17 cellular contexts compared by ENCODE assay signal in the genomic region with DNA sequence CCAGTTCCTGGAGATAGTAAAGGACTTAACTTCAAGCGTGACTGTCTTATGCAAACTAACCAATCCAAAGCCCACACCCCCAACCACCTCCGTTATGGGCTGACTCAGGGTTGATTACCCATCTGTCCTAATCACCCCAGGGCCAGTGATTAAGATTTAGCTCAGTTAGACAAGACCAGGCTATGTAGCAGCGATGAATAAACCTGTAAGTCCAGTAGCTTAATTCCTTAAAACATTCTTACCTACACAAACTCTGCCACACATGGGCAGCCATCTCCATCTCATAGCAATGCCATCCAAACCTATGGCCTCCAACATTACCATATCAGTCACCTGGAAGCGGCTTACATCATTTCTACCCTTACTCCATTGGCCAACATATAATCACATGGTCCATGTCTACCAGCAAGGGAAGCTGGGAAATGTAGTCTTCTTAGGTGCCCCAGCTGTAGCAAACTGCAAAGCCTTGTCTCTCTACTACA.
DNase-seq lines count a peak whose midpoint lies in the region; ATAC-seq, FAIRE-seq and TF ChIP-seq lines count a peak whose summit lies in the region.
"Had no signal": no experiment of that assay in that cellular context is flagged by ENCODE, and none has a peak within 500 bp of the region (broad histone marks: within the 10 kb centered on the region; RNA-seq: fewer than 3 reads in every experiment).

No MANE protein-coding gene starts in this region.

- no peak for TF ChIP-seq CTCF in HCT116 (IDR thresholded peaks at IDR 0.05 in 2 of 3, conservative IDR thresholded peaks at IDR 0.05 in 1 of 3; ENCODE audit: borderline replicate concordance in 1 of 3, insufficient read depth in 1 of 3, low read depth in 2 of 3, low read length in 2 of 3)
- no peak for TF ChIP-seq CTCF in bronchial epithelial cell (IDR thresholded peaks at IDR 0.05; ENCODE audit: insufficient read depth, low read length, severe bottlenecking)

- no peaks in the 10 kb centered on the region for H3K79me2 ChIP-seq in HCT116 (ENCODE audit: insufficient read depth, low read length)

- CTCF ChIA-PET in HCT116 (lab: Charles Lee) = no interaction called here

- no peak overlapping the region for H3K4me2 ChIP-seq in HCT116 (ENCODE audit: low read length)
- H3K4me2 ChIP-seq: BLaER1 had no signal

- H3K36me3 ChIP-seq in HCT116 (ENCODE audit: control insufficient read depth in 1 of 2, insufficient read depth in 2 of 2, low read length in 2 of 2) = no peaks in the 10 kb centered on the region
- no peaks in the 10 kb centered on the region for H3K36me3 ChIP-seq in bronchial epithelial cell (ENCODE audit: control insufficient read depth, insufficient read depth, low read length)
- H3K36me3 ChIP-seq: BLaER1, SJCRH30, thoracic aorta had no signal

- H3K27ac ChIP-seq in HCT116 (ENCODE audit: low read depth, low read length) = no peak overlapping the region
- H3K27ac ChIP-seq: BLaER1, SJCRH30, thoracic aorta had no signal

- intact Hi-C loops in HCT116 (cut with micrococcal nuclease) = no loop called here

- no peak for ATAC-seq in HCT116
- ATAC-seq in GM19397 (IDR thresholded peaks at IDR 0.05; ENCODE audit: unreplicated experiment) = no peak

- H3K9ac ChIP-seq in HCT116 (ENCODE audit: low read length) = no peak overlapping the region
- H3K9ac ChIP-seq: BLaER1 had no signal

- peak; percentile 72 for FAIRE-seq in bronchial epithelial cell (lab: Jason Lieb, UNC)

- H3K4me3 ChIP-seq in HCT116 (replicated peaks in 1 of 2; ENCODE audit: low read depth in 1 of 2, low read length in 2 of 2) = no peak overlapping the region
- no peak overlapping the region for H3K4me3 ChIP-seq in bronchial epithelial cell (ENCODE audit: low read depth, low read length)
- H3K4me3 ChIP-seq: BLaER1, SJCRH30, thoracic aorta had no signal

- H3K27me3 ChIP-seq in HCT116 (ENCODE audit: insufficient read depth, low read length) (no peaks in the 10 kb centered on the region), bronchial epithelial cell (ENCODE audit: control insufficient read depth, insufficient read depth, low read length) (no peaks in the 10 kb centered on the region)
- H3K27me3 ChIP-seq: BLaER1, SJCRH30 had no signal

- no peaks in the 10 kb centered on the region for H4K20me1 ChIP-seq in HCT116 (ENCODE audit: insufficient read depth)
- H4K20me1 ChIP-seq: BLaER1 had no signal

- no TSS peak for BruUV-seq in HCT116 (replicated peaks; lab: Mats Ljungman, UMichigan)

- no peak for TF ChIP-seq RAD21 in HCT116 (IDR thresholded peaks at IDR 0.05; ENCODE audit: low read depth)

- H3K9me2 ChIP-seq in HCT116 (ENCODE audit: insufficient read depth) = no peaks in the 10 kb centered on the region

- DNase-seq in HCT116 (ENCODE audit: low read depth, low spot score) = no peak
- peak; percentile 14 for DNase-seq in NCI-H146 (lab: John Stamatoyannopoulos, UW)
- peak; percentile 33 for DNase-seq in bronchial epithelial cell (ENCODE audit: low read depth)
- peak; percentile 62 for DNase-seq in kidney tubule cell (ENCODE audit: low spot score)
- DNase-seq in nucleus accumbens (lab: John Stamatoyannopoulos, UW) = no peak
- DNase-seq in stimulated activated CD4-positive, alpha-beta T cell treated with anti-CD3 and anti-CD28 coated beads, Interleukin-1b, Interleukin-23, amount 100 ng/mL, for 48 hours = no peak
- DNase-seq: activated CD4-positive, alpha-beta T cell treated with anti-CD3 and anti-CD28 coated beads, Interleukin-2, amount 50 U/mL, for 48 hours; caudate nucleus; DND-41; effector memory CD4-positive, alpha-beta T cell; NCI-H1092; stimulated activated CD4-positive, alpha-beta T cell treated with anti-CD3 and anti-CD28 coated beads, Interleukin-4, amount 100 ng/mL, for 1 hour; stimulated activated CD8-positive, alpha-beta memory T cell treated with anti-CD3 and anti-CD28 coated beads, Interleukin-4, amount 100 ng/mL, for 48 hours had no signal

- POLR2A ChIA-PET in HCT116 (lab: Charles Lee) = no interaction called here

- no peak overlapping the region for H2AFZ ChIP-seq in HCT116 (ENCODE audit: low read depth, low read length, poor library complexity, severe bottlenecking)

- RAD21 ChIA-PET in HCT116 (lab: Charles Lee; ENCODE audit: low non-redundant PET in 1 of 2, low total read pairs in 2 of 2, uncharacterized antibody in 2 of 2, unreplicated experiment in 2 of 2) = no interaction called here

- TF ChIP-seq POLR2A in HCT116 (IDR thresholded peaks at IDR 0.05; ENCODE audit: borderline replicate concordance, extremely low read depth, insufficient read depth, insufficient read length) = no peak

- no peaks in the 10 kb centered on the region for H3K4me1 ChIP-seq in HCT116 (ENCODE audit: control insufficient read depth in 1 of 2, insufficient read depth in 2 of 2, low read length in 2 of 2)
- H3K4me1 ChIP-seq: BLaER1, SJCRH30 had no signal

- H3K9me3 ChIP-seq in HCT116 (ENCODE audit: control insufficient read depth in 1 of 2, insufficient read depth in 1 of 2, low read depth in 1 of 2, low read length in 2 of 2) = peaks cover 0 to 5% of the 10 kb centered on the region in 2 experiments; a peak in 1 of 4 replicates
- H3K9me3 ChIP-seq: BLaER1, SJCRH30 had no signal

TF ChIP-seq in HCT116, 20 proteins besides CTCF, POLR2A, EP300 and RAD21:
- TF ChIP-seq SP1 (IDR thresholded peaks at IDR 0.05; ENCODE audit: low read depth) (no peak), TCF7L2 (IDR thresholded peaks at IDR 0.05; ENCODE audit: borderline replicate concordance, extremely low read depth, insufficient read depth, insufficient read length) (no peak), SRF (IDR thresholded peaks at IDR 0.05; ENCODE audit: low read depth) (peak; percentile 41; the same call in 1 of the 2 replicates)

Comparison
In these comparisons a context has a peak if more than half of its experiments do, and no peak if none do; other contexts are left out.
1. DNase-seq: peak in NCI-H146 (single experiment), bronchial epithelial cell (single experiment) and kidney tubule cell (single experiment); none in HCT116 (single experiment), nucleus accumbens (0 of 56) and stimulated activated CD4-positive, alpha-beta T cell treated with anti-CD3 and anti-CD28 coated beads, Interleukin-1b, Interleukin-23, amount 100 ng/mL, for 48 hours (single experiment).